8 cellular contexts compared by ENCODE assay signal in genomic region chr12:51393676-51394545, GRCh38. TPM values are rescaled to one million over a fixed set of nuclear protein-coding genes. Genes with fewer than 3 reads are reported as not detected.
DNase-seq lines count a peak whose midpoint lies in the region; ATAC-seq and TF ChIP-seq lines count a peak whose summit lies in the region.

No MANE protein-coding gene starts in this region.

- DNase-seq in AG08396 (ENCODE audit: low spot score) (peak; percentile 76), NCI-H226 (peak; percentile 7), islet precursor cell (peak; percentile 78), stromal cell of bone marrow (ENCODE audit: low read depth) (peak; percentile 64), vagina (ENCODE audit: extremely low spot score in 2 of 2) (no peak), omental fat pad (ENCODE audit: low spot score) (no peak)
- peak; percentile 32 for DNase-seq in activated T-helper 1 cell treated with anti-CD3 and anti-CD28 coated beads, Interleukin-12 subunit alpha, Interleukin-12 subunit beta, Interleukin-2, Interleukin-4 antibody, amounts not matched to agents 30 ng/mL and 10 ng/mL and 1 ng/mL, durations not matched to agents 14 hours and 24 hours and 36 hours (ENCODE audit: low spot score)

- H3K9me3 ChIP-seq in vagina = no peaks in the 10 kb centered on the region

- H3K9me3 Mint-ChIP-seq in activated T-helper 1 cell treated with anti-CD3 and anti-CD28 coated beads, Interleukin-12 subunit alpha, Interleukin-12 subunit beta, Interleukin-2, Interleukin-4 antibody, amounts not matched to agents 30 ng/mL and 10 ng/mL and 1 ng/mL, durations not matched to agents 14 hours and 24 hours and 36 hours = no peaks in the 10 kb centered on the region

- H3K4me1 Mint-ChIP-seq in activated T-helper 1 cell treated with anti-CD3 and anti-CD28 coated beads, Interleukin-12 subunit alpha, Interleukin-12 subunit beta, Interleukin-2, Interleukin-4 antibody, amounts not matched to agents 30 ng/mL and 10 ng/mL and 1 ng/mL, durations not matched to agents 14 hours and 24 hours and 36 hours (ENCODE audit: low read depth) = peaks cover 58% of the 10 kb centered on the region

- H3K36me3 Mint-ChIP-seq in activated T-helper 1 cell treated with anti-CD3 and anti-CD28 coated beads, Interleukin-12 subunit alpha, Interleukin-12 subunit beta, Interleukin-2, Interleukin-4 antibody, amounts not matched to agents 30 ng/mL and 10 ng/mL and 1 ng/mL, durations not matched to agents 14 hours and 24 hours and 36 hours (ENCODE audit: low read depth) = no peaks in the 10 kb centered on the region

- TF ChIP-seq POLR2A in vagina (IDR thresholded peaks at IDR 0.05) = no peak
- no peak for TF ChIP-seq POLR2A in GM18505 (IDR thresholded peaks at IDR 0.05; ENCODE audit: borderline replicate concordance, extremely low read depth, insufficient read depth, insufficient read length)

- peaks cover 38% of the 10 kb centered on the region for H3K4me1 ChIP-seq in vagina

- no peak overlapping the region for H3K4me3 ChIP-seq in vagina

- no peak for ATAC-seq in GM18505 (IDR thresholded peaks at IDR 0.05; ENCODE audit: unreplicated experiment)
- no peak for ATAC-seq in omental fat pad (ENCODE audit: low FRiP score)

- peak overlapping the region; percentile 72 for H3K4me3 Mint-ChIP-seq in activated T-helper 1 cell treated with anti-CD3 and anti-CD28 coated beads, Interleukin-12 subunit alpha, Interleukin-12 subunit beta, Interleukin-2, Interleukin-4 antibody, amounts not matched to agents 30 ng/mL and 10 ng/mL and 1 ng/mL, durations not matched to agents 14 hours and 24 hours and 36 hours

- peaks cover 11% of the 10 kb centered on the region for H3K27me3 Mint-ChIP-seq in activated T-helper 1 cell treated with anti-CD3 and anti-CD28 coated beads, Interleukin-12 subunit alpha, Interleukin-12 subunit beta, Interleukin-2, Interleukin-4 antibody, amounts not matched to agents 30 ng/mL and 10 ng/mL and 1 ng/mL, durations not matched to agents 14 hours and 24 hours and 36 hours (ENCODE audit: insufficient read depth)

- no peaks in the 10 kb centered on the region for H3K36me3 ChIP-seq in vagina

- intact Hi-C loops in activated T-helper 1 cell treated with anti-CD3 and anti-CD28 coated beads, Interleukin-12 subunit alpha, Interleukin-12 subunit beta, Interleukin-2, Interleukin-4 antibody, amounts not matched to agents 30 ng/mL and 10 ng/mL and 1 ng/mL, durations not matched to agents 14 hours and 24 hours and 36 hours (cut with micrococcal nuclease) = loop anchor here (10.0 kb wide), 1 partner anchor 581 kb away; no protein-coding TSS in a partner anchor
- intact Hi-C loops in vagina (cut with DNase I) = no loop called here

- peak overlapping the region; percentile 66 for H3K27ac Mint-ChIP-seq in activated T-helper 1 cell treated with anti-CD3 and anti-CD28 coated beads, Interleukin-12 subunit alpha, Interleukin-12 subunit beta, Interleukin-2, Interleukin-4 antibody, amounts not matched to agents 30 ng/mL and 10 ng/mL and 1 ng/mL, durations not matched to agents 14 hours and 24 hours and 36 hours

- H3K27me3 ChIP-seq in vagina = no peaks in the 10 kb centered on the region

- no peak for TF ChIP-seq CTCF in vagina (IDR thresholded peaks at IDR 0.05)
- no peak for TF ChIP-seq CTCF in omental fat pad (IDR thresholded peaks at IDR 0.05)

- no peak overlapping the region for H3K27ac ChIP-seq in vagina

RNA-seq across cellular contexts. Expression of gene GALNT6, which starts 2.7 kb away (rescaled TPM):
- total RNA-seq in activated T-helper 1 cell treated with anti-CD3 and anti-CD28 coated beads, Interleukin-12 subunit alpha, Interleukin-12 subunit beta, Interleukin-2, Interleukin-4 antibody, amounts not matched to agents 30 ng/mL and 10 ng/mL and 1 ng/mL, durations not matched to agents 14 hours and 24 hours and 36 hours = 11.9 and 12.4 TPM in 2 replicates
- total RNA-seq in vagina = 12.5 TPM
- 10 to 100 TPM in 3 of 4 donors, 1 to 10 TPM in 1; 4.2 to 12.9 (median 10.7) TPM for total RNA-seq in omental fat pad

RNA-seq across cellular contexts. Expression of gene SLC4A8, which starts 30.7 kb away (rescaled TPM):
- total RNA-seq in activated T-helper 1 cell treated with anti-CD3 and anti-CD28 coated beads, Interleukin-12 subunit alpha, Interleukin-12 subunit beta, Interleukin-2, Interleukin-4 antibody, amounts not matched to agents 30 ng/mL and 10 ng/mL and 1 ng/mL, durations not matched to agents 14 hours and 24 hours and 36 hours = 2.4 and 2.6 TPM in 2 replicates
- total RNA-seq in vagina (0.74 TPM), omental fat pad (1 to 10 TPM in 3 of 4 donors, under 1 TPM in 1; 0.37 to 4.7 (median 1.8) TPM)

RNA-seq across cellular contexts. Expression of gene CELA1, which starts 47.4 kb away (rescaled TPM):
- not detected in 2 replicates for total RNA-seq in activated T-helper 1 cell treated with anti-CD3 and anti-CD28 coated beads, Interleukin-12 subunit alpha, Interleukin-12 subunit beta, Interleukin-2, Interleukin-4 antibody, amounts not matched to agents 30 ng/mL and 10 ng/mL and 1 ng/mL, durations not matched to agents 14 hours and 24 hours and 36 hours
- total RNA-seq in vagina = not detected
- total RNA-seq in omental fat pad = not detected

Comparison
In these comparisons a context has a peak if more than half of its experiments do, and no peak if none do; other contexts are left out.
1. DNase-seq: peak in AG08396 (single experiment), NCI-H226 (single experiment), activated T-helper 1 cell treated with anti-CD3 and anti-CD28 coated beads, Interleukin-12 subunit alpha, Interleukin-12 subunit beta, Interleukin-2, Interleukin-4 antibody, amounts not matched to agents 30 ng/mL and 10 ng/mL and 1 ng/mL, durations not matched to agents 14 hours and 24 hours and 36 hours (single experiment), islet precursor cell (single experiment) and stromal cell of bone marrow (single experiment); none in vagina (0 of 2) and omental fat pad (single experiment).